12 cellular contexts compared by ENCODE assay signal in genomic region chr1:244436336-244437102, GRCh38. TPM values are rescaled to one million over a fixed set of nuclear protein-coding genes. Genes with fewer than 3 reads are reported as not detected.
DNase-seq lines count a peak whose midpoint lies in the region; ATAC-seq, FAIRE-seq and TF ChIP-seq lines count a peak whose summit lies in the region.
"Had no signal": no experiment of that assay in that cellular context is flagged by ENCODE, and none has a peak within 500 bp of the region (broad histone marks: within the 10 kb centered on the region; RNA-seq: fewer than 3 reads in every experiment).

No MANE protein-coding gene starts in this region.

- H3K79me2 ChIP-seq in hepatocyte, result peaks cover 31% of the 10 kb centered on the region
- H3K79me2 ChIP-seq in GM23338 (replicated peaks; ENCODE audit: insufficient read depth), result peaks cover 52% of the 10 kb centered on the region

- ATAC-seq in GM23338 (no peak), HG03457 (IDR thresholded peaks at IDR 0.05; ENCODE audit: unreplicated experiment) (no peak)

- peaks cover 3% of the 10 kb centered on the region for H3K27me3 Mint-ChIP-seq in GM23338 (ENCODE audit: insufficient read depth, low read depth, poor library complexity)

- H3K36me3 ChIP-seq in adrenal gland (replicated peaks in 1 of 2) (peaks cover 0 to 6% of the 10 kb centered on the region in 2 donors), hepatocyte (replicated peaks; ENCODE audit: insufficient read depth, low read depth) (no peaks in the 10 kb centered on the region), GM23338 (ENCODE audit: insufficient read depth) (peaks cover 7% of the 10 kb centered on the region; the same call in 1 of the 2 replicates)

- TF ChIP-seq CTCF in adrenal gland (IDR thresholded peaks at IDR 0.05) (no peak), hepatocyte (IDR thresholded peaks at IDR 0.05; ENCODE audit: poor library complexity) (no peak), GM23338 (conservative IDR thresholded peaks at IDR 0.05; ENCODE audit: low read depth in 2 of 2) (no peak)

- H3K4me3 ChIP-seq in adrenal gland, result no peak overlapping the region
- no peak overlapping the region for H3K4me3 ChIP-seq in hepatocyte
- no peak overlapping the region for H3K4me3 ChIP-seq in GM23338

- no peaks in the 10 kb centered on the region for H4K20me1 ChIP-seq in hepatocyte (ENCODE audit: insufficient read depth, poor library complexity, severe bottlenecking)
- peaks cover 5% of the 10 kb centered on the region; the same call in 1 of the 2 replicates for H4K20me1 ChIP-seq in GM23338 (replicated peaks; ENCODE audit: insufficient read depth)

- H3K4me2 ChIP-seq in hepatocyte, result no peak overlapping the region
- no peak overlapping the region for H3K4me2 ChIP-seq in GM23338

- H2AFZ ChIP-seq in hepatocyte (no peak overlapping the region), GM23338 (no peak overlapping the region)

- H3K9me2 ChIP-seq in hepatocyte (replicated peaks; ENCODE audit: insufficient read depth), result no peaks in the 10 kb centered on the region
- H3K9me2 ChIP-seq in GM23338 (ENCODE audit: insufficient read depth), result no peaks in the 10 kb centered on the region

- H3K4me1 Mint-ChIP-seq in GM23338, result peaks cover 20% of the 10 kb centered on the region

- no peak overlapping the region for H3K27ac Mint-ChIP-seq in GM23338

- no peaks in the 10 kb centered on the region for H3F3A ChIP-seq in GM23338 (replicated peaks; ENCODE audit: low read depth)

- peaks cover 31% of the 10 kb centered on the region for H3K36me3 Mint-ChIP-seq in GM23338 (ENCODE audit: low read depth)

- no peaks in the 10 kb centered on the region for H3K9me3 ChIP-seq in adrenal gland (replicated peaks in 1 of 3)
- H3K9me3 ChIP-seq in hepatocyte (ENCODE audit: low read depth), result no peaks in the 10 kb centered on the region

- H3K27ac ChIP-seq in adrenal gland, result peak overlapping the region in 3 of 5 donors; percentile 1 to 31 (median 13)
- H3K27ac ChIP-seq in hepatocyte, result peak overlapping the region; percentile 4
- H3K27ac ChIP-seq in GM23338 (ENCODE audit: low read depth), result no peak overlapping the region
- H3K27ac ChIP-seq: C4-2B had no signal

- H3K4me1 ChIP-seq in adrenal gland (replicated peaks in 1 of 2), result peaks cover 4 to 16% of the 10 kb centered on the region in 2 donors
- no peaks in the 10 kb centered on the region for H3K4me1 ChIP-seq in hepatocyte (ENCODE audit: insufficient read depth)
- H3K4me1 ChIP-seq in GM23338 (ENCODE audit: insufficient read depth), result peaks cover 16% of the 10 kb centered on the region

- 88 to 91% (median 89%) methylated on average over 7 of the region's 7 CpGs for WGBS in adrenal gland, 4 donors
- 82% methylated on average over 7 of the region's 7 CpGs for WGBS in hepatocyte (ENCODE audit: low lambda C conversion rate, missing lambda C conversion rate)

- no peak for DNase-seq in GM18507 (ENCODE audit: extremely low spot score, insufficient read length, low read depth)
- DNase-seq in adrenal gland, result no peak
- DNase-seq in hepatocyte (ENCODE audit: low spot score), result no peak
- DNase-seq in AML-193 (lab: John Stamatoyannopoulos, UW), result no peak
- DNase-seq in GM23338 (ENCODE audit: low spot score), result no peak
- no peak for DNase-seq in HuH-7.5 (ENCODE audit: low spot score)
- DNase-seq: foreskin melanocyte, NCI-H2227 treated with DMSO at 0.1 percent for 48 hours, OCI-M1 had no signal

- FAIRE-seq in A204.1 (lab: Jason Lieb, UNC) (peak; percentile 83), GM18507 (lab: Jason Lieb, UNC) (peak; percentile 35)

- no peaks in the 10 kb centered on the region for H3K27me3 ChIP-seq in adrenal gland
- no peaks in the 10 kb centered on the region for H3K27me3 ChIP-seq in hepatocyte
- no peaks in the 10 kb centered on the region for H3K27me3 ChIP-seq in GM23338 (ENCODE audit: insufficient read depth)

- intact Hi-C loops in adrenal gland (cut with DNase I), result no loop called here

- H3K4me3 Mint-ChIP-seq in GM23338, result no peak overlapping the region

- H3K9me3 Mint-ChIP-seq in GM23338, result no peaks in the 10 kb centered on the region

- no peak for TF ChIP-seq POLR2A in adrenal gland (IDR thresholded peaks at IDR 0.05)

TF ChIP-seq in GM23338, 12 proteins besides CTCF, POLR2A, EP300 and RAD21 (continues in another document):
- TF ChIP-seq NANOG (IDR thresholded peaks at IDR 0.05; ENCODE audit: borderline replicate concordance) (no peak), STAT1 (IDR thresholded peaks at IDR 0.05; ENCODE audit: unreplicated experiment) (no peak), JUNB (IDR thresholded peaks at IDR 0.05; ENCODE audit: unreplicated experiment) (no peak), EZH2phosphoT487 (IDR thresholded peaks at IDR 0.05; ENCODE audit: unreplicated experiment) (no peak)
- TF ChIP-seq, protein P1, sequence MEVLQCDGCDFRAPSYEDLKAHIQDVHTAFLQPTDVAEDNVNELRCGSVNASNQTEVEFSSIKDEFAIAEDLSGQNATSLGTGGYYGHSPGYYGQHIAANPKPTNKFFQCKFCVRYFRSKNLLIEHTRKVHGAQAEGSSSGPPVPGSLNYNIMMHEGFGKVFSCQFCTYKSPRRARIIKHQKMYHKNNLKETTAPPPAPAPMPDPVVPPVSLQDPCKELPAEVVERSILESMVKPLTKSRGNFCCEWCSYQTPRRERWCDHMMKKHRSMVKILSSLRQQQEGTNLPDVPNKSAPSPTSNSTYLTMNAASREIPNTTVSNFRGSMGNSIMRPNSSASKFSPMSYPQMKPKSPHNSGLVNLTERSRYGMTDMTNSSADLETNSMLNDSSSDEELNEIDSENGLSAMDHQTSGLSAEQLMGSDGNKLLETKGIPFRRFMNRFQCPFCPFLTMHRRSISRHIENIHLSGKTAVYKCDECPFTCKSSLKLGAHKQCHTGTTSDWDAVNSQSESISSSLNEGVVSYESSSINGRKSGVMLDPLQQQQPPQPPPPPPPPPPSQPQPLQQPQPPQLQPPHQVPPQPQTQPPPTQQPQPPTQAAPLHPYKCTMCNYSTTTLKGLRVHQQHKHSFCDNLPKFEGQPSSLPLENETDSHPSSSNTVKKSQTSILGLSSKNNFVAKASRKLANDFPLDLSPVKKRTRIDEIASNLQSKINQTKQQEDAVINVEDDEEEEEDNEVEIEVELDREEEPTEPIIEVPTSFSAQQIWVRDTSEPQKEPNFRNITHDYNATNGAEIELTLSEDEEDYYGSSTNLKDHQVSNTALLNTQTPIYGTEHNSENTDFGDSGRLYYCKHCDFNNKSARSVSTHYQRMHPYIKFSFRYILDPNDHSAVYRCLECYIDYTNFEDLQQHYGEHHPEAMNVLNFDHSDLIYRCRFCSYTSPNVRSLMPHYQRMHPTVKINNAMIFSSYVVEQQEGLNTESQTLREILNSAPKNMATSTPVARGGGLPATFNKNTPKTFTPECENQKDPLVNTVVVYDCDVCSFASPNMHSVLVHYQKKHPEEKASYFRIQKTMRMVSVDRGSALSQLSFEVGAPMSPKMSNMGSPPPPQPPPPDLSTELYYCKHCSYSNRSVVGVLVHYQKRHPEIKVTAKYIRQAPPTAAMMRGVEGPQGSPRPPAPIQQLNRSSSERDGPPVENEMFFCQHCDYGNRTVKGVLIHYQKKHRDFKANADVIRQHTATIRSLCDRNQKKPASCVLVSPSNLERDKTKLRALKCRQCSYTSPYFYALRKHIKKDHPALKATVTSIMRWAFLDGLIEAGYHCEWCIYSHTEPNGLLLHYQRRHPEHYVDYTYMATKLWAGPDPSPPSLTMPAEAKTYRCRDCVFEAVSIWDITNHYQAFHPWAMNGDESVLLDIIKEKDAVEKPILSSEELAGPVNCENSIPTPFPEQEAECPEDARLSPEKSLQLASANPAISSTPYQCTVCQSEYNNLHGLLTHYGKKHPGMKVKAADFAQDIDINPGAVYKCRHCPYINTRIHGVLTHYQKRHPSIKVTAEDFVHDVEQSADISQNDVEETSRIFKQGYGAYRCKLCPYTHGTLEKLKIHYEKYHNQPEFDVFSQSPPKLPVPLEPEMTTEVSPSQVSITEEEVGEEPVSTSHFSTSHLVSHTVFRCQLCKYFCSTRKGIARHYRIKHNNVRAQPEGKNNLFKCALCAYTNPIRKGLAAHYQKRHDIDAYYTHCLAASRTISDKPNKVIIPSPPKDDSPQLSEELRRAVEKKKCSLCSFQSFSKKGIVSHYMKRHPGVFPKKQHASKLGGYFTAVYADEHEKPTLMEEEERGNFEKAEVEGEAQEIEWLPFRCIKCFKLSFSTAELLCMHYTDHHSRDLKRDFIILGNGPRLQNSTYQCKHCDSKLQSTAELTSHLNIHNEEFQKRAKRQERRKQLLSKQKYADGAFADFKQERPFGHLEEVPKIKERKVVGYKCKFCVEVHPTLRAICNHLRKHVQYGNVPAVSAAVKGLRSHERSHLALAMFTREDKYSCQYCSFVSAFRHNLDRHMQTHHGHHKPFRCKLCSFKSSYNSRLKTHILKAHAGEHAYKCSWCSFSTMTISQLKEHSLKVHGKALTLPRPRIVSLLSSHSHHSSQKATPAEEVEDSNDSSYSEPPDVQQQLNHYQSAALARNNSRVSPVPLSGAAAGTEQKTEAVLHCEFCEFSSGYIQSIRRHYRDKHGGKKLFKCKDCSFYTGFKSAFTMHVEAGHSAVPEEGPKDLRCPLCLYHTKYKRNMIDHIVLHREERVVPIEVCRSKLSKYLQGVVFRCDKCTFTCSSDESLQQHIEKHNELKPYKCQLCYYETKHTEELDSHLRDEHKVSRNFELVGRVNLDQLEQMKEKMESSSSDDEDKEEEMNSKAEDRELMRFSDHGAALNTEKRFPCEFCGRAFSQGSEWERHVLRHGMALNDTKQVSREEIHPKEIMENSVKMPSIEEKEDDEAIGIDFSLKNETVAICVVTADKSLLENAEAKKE (CRISPR knock-in tag; IDR thresholded peaks at IDR 0.05), result no peak
- TF ChIP-seq, protein P2, sequence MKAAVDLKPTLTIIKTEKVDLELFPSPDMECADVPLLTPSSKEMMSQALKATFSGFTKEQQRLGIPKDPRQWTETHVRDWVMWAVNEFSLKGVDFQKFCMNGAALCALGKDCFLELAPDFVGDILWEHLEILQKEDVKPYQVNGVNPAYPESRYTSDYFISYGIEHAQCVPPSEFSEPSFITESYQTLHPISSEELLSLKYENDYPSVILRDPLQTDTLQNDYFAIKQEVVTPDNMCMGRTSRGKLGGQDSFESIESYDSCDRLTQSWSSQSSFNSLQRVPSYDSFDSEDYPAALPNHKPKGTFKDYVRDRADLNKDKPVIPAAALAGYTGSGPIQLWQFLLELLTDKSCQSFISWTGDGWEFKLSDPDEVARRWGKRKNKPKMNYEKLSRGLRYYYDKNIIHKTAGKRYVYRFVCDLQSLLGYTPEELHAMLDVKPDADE (IDR thresholded peaks at IDR 0.05), result no peak

RNA-seq across cellular contexts. Expression of gene ADSS2, which starts 15.2 kb away (rescaled TPM):
- total RNA-seq in adrenal gland (10 to 100 TPM; 14.3 to 35.5 (median 27.0) TPM), hepatocyte (42.3 and 45.8 TPM in 2 replicates)
- polyA plus RNA-seq in adrenal gland (10 to 100 TPM; 13.5 to 36.0 (median 15.7) TPM), hepatocyte (24.2 and 27.2 TPM in 2 replicates), GM23338 (2016; fragmentation: Nextera tagmentation; extraction: Ambion mirVana) (53.1 and 55.1 TPM in 2 replicates)
- 93.9 and 101 TPM in 2 replicates for total RNA-seq in GM23338 (2014; rRNA removed; shearing (Covaris generic))

RNA-seq across cellular contexts. Expression of gene CATSPERE, which starts 24.6 kb away (rescaled TPM):
- total RNA-seq in adrenal gland, result 1 to 10 TPM in 5 of 8 donors, under 1 TPM in 3; 0.18 to 2.6 (median 1.2) TPM
- polyA plus RNA-seq in adrenal gland, result 1 to 10 TPM in 1 of 3 donors, under 1 TPM in 2; 0.88 to 1.7 (median 0.91) TPM
- total RNA-seq in hepatocyte, result 1.0 and 1.7 TPM in 2 replicates
- 1.2 and 2.3 TPM in 2 replicates for polyA plus RNA-seq in hepatocyte
- not detected in 2 replicates for total RNA-seq in GM23338 (2014; rRNA removed; shearing (Covaris generic))
- polyA plus RNA-seq in GM23338 (2016; fragmentation: Nextera tagmentation; extraction: Ambion mirVana), result 0.70 TPM in 1 of 2 replicates, not detected in the other
